Comparison of ENCODE assay signal across 18 cellular contexts in the genomic region with DNA sequence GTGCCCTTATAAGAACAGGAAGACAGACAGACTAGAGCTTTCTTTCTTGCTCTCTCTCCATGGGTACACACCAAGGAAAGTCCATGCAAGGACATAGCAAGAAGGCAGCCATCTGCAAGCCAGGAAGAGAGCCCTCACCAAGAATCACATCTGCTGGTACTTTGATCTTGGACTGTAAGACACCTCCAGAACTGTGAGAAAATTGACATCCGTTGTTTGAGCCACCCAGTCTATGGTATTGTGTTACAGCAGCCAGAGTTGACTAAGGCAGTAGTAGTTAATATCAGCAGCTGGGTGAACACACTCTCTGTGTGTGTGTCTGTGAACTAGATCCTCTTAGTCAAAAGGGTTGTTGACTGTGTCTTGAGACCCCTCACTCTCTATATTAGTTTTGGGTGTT.
"Had no signal": no experiment of that assay in that cellular context is flagged by ENCODE, and none has a peak within 500 bp of the region (broad histone marks: within the 10 kb centered on the region; RNA-seq: fewer than 3 reads in every experiment).

No MANE protein-coding gene starts in this region.

- H3K27ac ChIP-seq: gastroesophageal sphincter, sigmoid colon, skin epidermis, thoracic aorta had no signal

- ATAC-seq: gastroesophageal sphincter, left colon had no signal

- H3K4me3 Mint-ChIP-seq: dendritic cell treated with granulocyte-macrophage colony-stimulating factor and Interleukin-4, amounts not matched to agents 40 ng/mL and 50 ng/mL, for 4 days; naive B cell; neural crest cell had no signal

- H3K36me3 Mint-ChIP-seq: naive B cell had no signal

- H3K9me3 ChIP-seq: esophagus squamous epithelium, gastroesophageal sphincter, sigmoid colon, stomach, thoracic aorta had no signal

- H3K27me3 ChIP-seq: esophagus squamous epithelium, gastroesophageal sphincter, sigmoid colon, stomach had no signal

- H3K9me3 Mint-ChIP-seq: dendritic cell treated with granulocyte-macrophage colony-stimulating factor and Interleukin-4, amounts not matched to agents 40 ng/mL and 50 ng/mL, for 4 days had no signal

- H3K36me3 ChIP-seq: esophagus squamous epithelium, gastroesophageal sphincter, sigmoid colon, stomach, thoracic aorta had no signal

- H3K4me3 ChIP-seq: esophagus squamous epithelium, gastroesophageal sphincter, sigmoid colon, skin epidermis, stomach, thoracic aorta had no signal

- DNase-seq: esophagus squamous epithelium; glutamatergic neuron; left colon; mesendoderm; naive B cell; posterior cingulate gyrus; sigmoid colon; stimulated activated CD4-positive, alpha-beta T cell treated with anti-CD3 and anti-CD28 coated beads, Interleukin-2, amount 100 ng/mL, for 24 hours; stimulated activated CD4-positive, alpha-beta T cell treated with anti-CD3 and anti-CD28 coated beads, Interleukin-4, amount 100 ng/mL, for 4 hours; stimulated activated naive CD4-positive, alpha-beta T cell; stomach; substantia nigra; trophoblast cell had no signal

- H3K27me3 Mint-ChIP-seq: dendritic cell treated with granulocyte-macrophage colony-stimulating factor and Interleukin-4, amounts not matched to agents 40 ng/mL and 50 ng/mL, for 4 days had no signal

- H3K27ac Mint-ChIP-seq: dendritic cell treated with granulocyte-macrophage colony-stimulating factor and Interleukin-4, amounts not matched to agents 40 ng/mL and 50 ng/mL, for 4 days; naive B cell had no signal
